15 cellular contexts compared by ENCODE assay signal in genomic region chr15:26069204-26069603, GRCh38.
"Had no signal": no experiment of that assay in that cellular context is flagged by ENCODE, and none has a peak within 500 bp of the region (broad histone marks: within the 10 kb centered on the region; RNA-seq: fewer than 3 reads in every experiment).

No MANE protein-coding gene starts in this region.

- H3K4me3 Mint-ChIP-seq: activated CD4-positive, alpha-beta T cell treated with anti-CD3 and anti-CD28 coated beads, Interleukin-2, amount 10 ng/mL, durations not matched to agents 7 days and 5 days; activated naive CD4-positive, alpha-beta T cell treated with anti-CD3 and anti-CD28 coated beads, Interleukin-2, amount 50 U/mL, for 24 hours; immature natural killer cell; stimulated activated naive B cell treated with anti-CD40 and anti-IgM and Interleukin-4, amounts not matched to agents 10 μg/mL and 1 μg/mL and 100 μg/mL, for 72 hours; T-helper 1 cell treated with Interleukin-12 subunit alpha and Interleukin-12 subunit beta and Interleukin-4 antibody, amounts not matched to agents 30 μg/mL and 1 μg/mL, for 36 hours had no signal

- H3K9me3 Mint-ChIP-seq: activated CD4-positive, alpha-beta T cell treated with anti-CD3 and anti-CD28 coated beads, Interleukin-2, amount 10 ng/mL, durations not matched to agents 7 days and 5 days; activated naive CD4-positive, alpha-beta T cell treated with anti-CD3 and anti-CD28 coated beads, Interleukin-2, amount 50 U/mL, for 24 hours; stimulated activated naive B cell treated with anti-CD40 and anti-IgM and Interleukin-4, amounts not matched to agents 10 μg/mL and 1 μg/mL and 100 μg/mL, for 72 hours; T-helper 1 cell treated with Interleukin-12 subunit alpha and Interleukin-12 subunit beta and Interleukin-4 antibody, amounts not matched to agents 30 μg/mL and 1 μg/mL, for 36 hours had no signal

- H3K27ac ChIP-seq: esophagus muscularis mucosa, neutrophil, spleen, thyroid gland had no signal

- H3K27ac Mint-ChIP-seq: activated CD4-positive, alpha-beta T cell treated with anti-CD3 and anti-CD28 coated beads, Interleukin-2, amount 10 ng/mL, durations not matched to agents 7 days and 5 days; activated naive CD4-positive, alpha-beta T cell treated with anti-CD3 and anti-CD28 coated beads, Interleukin-2, amount 50 U/mL, for 24 hours; immature natural killer cell; stimulated activated naive B cell treated with anti-CD40 and anti-IgM and Interleukin-4, amounts not matched to agents 10 μg/mL and 1 μg/mL and 100 μg/mL, for 72 hours; T-helper 1 cell treated with Interleukin-12 subunit alpha and Interleukin-12 subunit beta and Interleukin-4 antibody, amounts not matched to agents 30 μg/mL and 1 μg/mL, for 36 hours had no signal

- DNase-seq: activated CD4-positive, alpha-beta T cell treated with anti-CD3 and anti-CD28 coated beads, Interleukin-2, amount 10 ng/mL, durations not matched to agents 7 days and 5 days; activated CD8-positive, alpha-beta memory T cell treated with anti-CD3 and anti-CD28 coated beads, Interleukin-2, amount 50 U/mL, for 48 hours; activated effector memory CD4-positive, alpha-beta T cell treated with anti-CD3 and anti-CD28 coated beads, Interleukin-2, amount 50 U/mL, for 16 hours; activated T-cell treated with anti-CD3 and anti-CD28 coated beads, Interleukin-2, amount 50 U/mL, for 48 hours; immature natural killer cell; kidney glomerular epithelial cell; left ventricle myocardium superior; posterior cingulate gyrus; spleen; stimulated activated naive B cell treated with anti-CD40 and anti-IgM and Interleukin-4, amounts not matched to agents 10 μg/mL and 1 μg/mL and 100 μg/mL, for 72 hours; thyroid gland had no signal

- H3K4me1 Mint-ChIP-seq: activated CD4-positive, alpha-beta T cell treated with anti-CD3 and anti-CD28 coated beads, Interleukin-2, amount 10 ng/mL, durations not matched to agents 7 days and 5 days; immature natural killer cell had no signal

- H3K36me3 Mint-ChIP-seq: activated naive CD4-positive, alpha-beta T cell treated with anti-CD3 and anti-CD28 coated beads, Interleukin-2, amount 50 U/mL, for 24 hours; immature natural killer cell; stimulated activated naive B cell treated with anti-CD40 and anti-IgM and Interleukin-4, amounts not matched to agents 10 μg/mL and 1 μg/mL and 100 μg/mL, for 72 hours had no signal
